20 cellular contexts compared by ENCODE assay signal in the genomic region with DNA sequence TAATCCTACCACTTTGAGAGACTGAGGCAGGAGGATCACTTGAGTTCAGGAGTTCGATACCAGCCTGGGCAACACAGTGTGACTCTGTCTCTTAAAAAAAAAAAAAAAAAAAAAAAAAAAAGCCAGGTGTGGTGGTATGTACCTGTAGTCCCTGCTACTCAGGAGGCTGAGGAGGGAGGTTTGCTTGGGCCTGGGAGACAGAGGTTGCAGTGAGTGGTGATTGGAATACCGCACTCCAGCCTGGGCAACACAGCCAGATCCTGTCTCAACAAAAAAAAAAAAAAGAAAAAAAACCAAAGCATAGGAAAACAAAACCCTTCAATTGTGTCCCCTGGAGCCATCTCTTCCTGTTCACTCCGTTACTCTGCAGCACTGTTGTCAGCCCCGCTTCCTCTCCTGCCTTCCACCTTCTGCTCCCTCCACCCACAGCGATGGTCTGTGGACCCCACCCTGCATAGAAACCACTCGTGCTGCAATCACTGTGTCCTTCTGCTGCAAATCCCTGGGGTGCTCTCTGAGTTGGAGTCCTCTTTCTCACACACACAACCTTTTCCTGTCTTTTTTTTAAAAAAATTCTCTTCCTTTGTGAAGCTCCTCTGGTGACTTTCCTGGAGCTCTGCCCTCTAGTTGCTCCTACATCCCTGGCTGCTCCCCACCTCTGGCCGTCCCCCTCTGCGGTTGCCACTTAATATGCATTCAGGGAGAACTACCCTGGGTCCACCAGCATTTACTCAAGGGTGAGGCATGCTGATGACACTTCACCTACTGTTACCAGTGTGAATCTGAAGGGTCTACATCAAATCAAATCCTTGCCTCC. TPM values are rescaled to one million over a fixed set of nuclear protein-coding genes. Genes with fewer than 3 reads are reported as not detected.
DNase-seq lines count a peak whose midpoint lies in the region; ATAC-seq and TF ChIP-seq lines count a peak whose summit lies in the region.
"Had no signal": no experiment of that assay in that cellular context is flagged by ENCODE, and none has a peak within 500 bp of the region (broad histone marks: within the 10 kb centered on the region; RNA-seq: fewer than 3 reads in every experiment).

No MANE protein-coding gene starts in this region.

- H3K9me3 ChIP-seq in HEK293 (ENCODE audit: control insufficient read depth, insufficient read depth, low read depth, low read length) = no peaks in the 10 kb centered on the region

- H3K9me3 Mint-ChIP-seq in activated CD4-positive, alpha-beta T cell treated with anti-CD3 and anti-CD28 coated beads, Interleukin-2, amount 10 ng/mL, durations not matched to agents 7 days and 5 days = peaks cover 6% of the 10 kb centered on the region
- H3K9me3 Mint-ChIP-seq in chondrocyte (ENCODE audit: low read depth) = no peaks in the 10 kb centered on the region

- peaks cover 2% of the 10 kb centered on the region for H3K27me3 Mint-ChIP-seq in activated CD4-positive, alpha-beta T cell treated with anti-CD3 and anti-CD28 coated beads, Interleukin-2, amount 10 ng/mL, durations not matched to agents 7 days and 5 days
- H3K27me3 Mint-ChIP-seq in chondrocyte (ENCODE audit: low read depth) = no peaks in the 10 kb centered on the region

- no peak overlapping the region for H3K4me3 Mint-ChIP-seq in activated CD4-positive, alpha-beta T cell treated with anti-CD3 and anti-CD28 coated beads, Interleukin-2, amount 10 ng/mL, durations not matched to agents 7 days and 5 days
- no peak overlapping the region for H3K4me3 Mint-ChIP-seq in chondrocyte (ENCODE audit: unreplicated experiment)

- peak overlapping the region; percentile 7 for H3K27ac Mint-ChIP-seq in activated CD4-positive, alpha-beta T cell treated with anti-CD3 and anti-CD28 coated beads, Interleukin-2, amount 10 ng/mL, durations not matched to agents 7 days and 5 days
- H3K27ac Mint-ChIP-seq in chondrocyte (ENCODE audit: unreplicated experiment) = no peak overlapping the region

- no peak for ATAC-seq in GM21529 (IDR thresholded peaks at IDR 0.05; ENCODE audit: unreplicated experiment)
- no peak for ATAC-seq in left ventricle myocardium superior

- CTCF ChIA-PET in activated CD4-positive, alpha-beta T cell treated with anti-CD3 and anti-CD28 coated beads, Interleukin-2, amount 10 ng/mL, durations not matched to agents 7 days and 5 days (lab: Charles Lee) = no interaction called here
- CTCF ChIA-PET in HEK293 (lab: Yijun Ruan, JAX) = interaction anchor here (0.6 to 0.9 kb wide), 3 partner anchors 10 to 486 kb away, joined by 3 to 5 read pairs (median 3); no protein-coding TSS in a partner anchor

- POLR2A ChIA-PET in activated CD4-positive, alpha-beta T cell treated with anti-CD3 and anti-CD28 coated beads, Interleukin-2, amount 10 ng/mL, durations not matched to agents 7 days and 5 days (lab: Charles Lee) = no interaction called here
- POLR2A ChIA-PET in HEK293 (lab: Yijun Ruan, JAX) = no interaction called here

- DNase-seq in activated CD4-positive, alpha-beta T cell treated with anti-CD3 and anti-CD28 coated beads, Interleukin-2, amount 10 ng/mL, durations not matched to agents 7 days and 5 days = no peak
- DNase-seq in activated CD4-positive, alpha-beta T cell treated with anti-CD3 and anti-CD28 coated beads for 1 hour = no peak
- DNase-seq in chondrocyte (ENCODE audit: low spot score) (peak; percentile 49), kidney tubule cell (ENCODE audit: low spot score) (peak; percentile 63), COR-L47 (lab: John Stamatoyannopoulos, UW) (no peak), left ventricle myocardium superior (no peak)
- DNase-seq: ACHN, C1 segment of cervical spinal cord, KBM-7, MM.1S, NCI-H1048, NCI-H1417 treated with DMSO at 0.1 percent for 48 hours, NCI-H187, NCI-H446, NCI-H526 treated with DMSO at 0.1 percent for 48 hours, OCI-M1, SHP77 had no signal

- H3K36me3 Mint-ChIP-seq in activated CD4-positive, alpha-beta T cell treated with anti-CD3 and anti-CD28 coated beads, Interleukin-2, amount 10 ng/mL, durations not matched to agents 7 days and 5 days (ENCODE audit: low read depth) = peaks cover 2% of the 10 kb centered on the region
- peaks cover 2% of the 10 kb centered on the region for H3K36me3 Mint-ChIP-seq in chondrocyte (ENCODE audit: low read depth)

- peaks cover 33% of the 10 kb centered on the region for H3K4me1 Mint-ChIP-seq in activated CD4-positive, alpha-beta T cell treated with anti-CD3 and anti-CD28 coated beads, Interleukin-2, amount 10 ng/mL, durations not matched to agents 7 days and 5 days
- H3K4me1 Mint-ChIP-seq in chondrocyte (ENCODE audit: low read depth) = peaks cover 24% of the 10 kb centered on the region

- intact Hi-C loops in left ventricle myocardium superior (cut with micrococcal nuclease) = no loop called here

- no peaks in the 10 kb centered on the region for H3K4me1 ChIP-seq in HEK293 (ENCODE audit: control insufficient read depth, insufficient read depth, low read length)

- H3K36me3 ChIP-seq in HEK293 (ENCODE audit: control insufficient read depth in 2 of 2, insufficient read depth in 1 of 2, low read length in 2 of 2) = no peaks in the 10 kb centered on the region; a peak in 1 of 3 replicates

- TF ChIP-seq CTCF in HEK293 (tag by site-specific recombination; IDR thresholded peaks at IDR 0.05) (no peak), chondrocyte (IDR thresholded peaks at IDR 0.05) (no peak)

- H3K4me3 ChIP-seq in HEK293 (ENCODE audit: low read depth, low read length) = no peak overlapping the region

- H3K27ac ChIP-seq in HEK293 (ENCODE audit: extremely low read depth, low read depth, low read length) = no peak overlapping the region
- H3K27ac ChIP-seq: 22Rv1 had no signal

TF ChIP-seq in HEK293, 187 proteins besides CTCF, POLR2A, EP300 and RAD21:
- TF ChIP-seq, protein P1, sequence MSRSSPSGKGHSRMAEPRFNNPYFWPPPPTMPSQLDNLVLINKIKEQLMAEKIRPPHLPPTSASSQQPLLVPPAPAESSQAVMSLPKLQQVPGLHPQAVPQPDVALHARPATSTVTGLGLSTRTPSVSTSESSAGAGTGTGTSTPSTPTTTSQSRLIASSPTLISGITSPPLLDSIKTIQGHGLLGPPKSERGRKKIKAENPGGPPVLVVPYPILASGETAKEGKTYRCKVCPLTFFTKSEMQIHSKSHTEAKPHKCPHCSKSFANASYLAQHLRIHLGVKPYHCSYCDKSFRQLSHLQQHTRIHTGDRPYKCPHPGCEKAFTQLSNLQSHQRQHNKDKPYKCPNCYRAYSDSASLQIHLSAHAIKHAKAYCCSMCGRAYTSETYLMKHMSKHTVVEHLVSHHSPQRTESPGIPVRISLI (tag by site-specific recombination; IDR thresholded peaks at IDR 0.05) = peak; percentile 70; the same call in 1 of the 2 replicates
- TF ChIP-seq MYNN (tag by site-specific recombination; IDR thresholded peaks at IDR 0.05; ENCODE audit: borderline replicate concordance) = no peak

RNA-seq across cellular contexts. Expression of gene CCT5, which starts 22.2 kb away (rescaled TPM):
- 100 to 1,000 TPM; 224 to 241 TPM for total RNA-seq in activated CD4-positive, alpha-beta T cell treated with anti-CD3 and anti-CD28 coated beads, Interleukin-2, amount 10 ng/mL, durations not matched to agents 7 days and 5 days
- total RNA-seq in chondrocyte = 161 to 170 TPM (median 165 TPM) in 3 replicates
- 95.8 TPM for total RNA-seq in left ventricle myocardium superior

RNA-seq across cellular contexts. Expression of gene ATPSCKMT, which starts 22.6 kb away (rescaled TPM):
- 10 to 100 TPM; 13.8 to 16.8 TPM for total RNA-seq in activated CD4-positive, alpha-beta T cell treated with anti-CD3 and anti-CD28 coated beads, Interleukin-2, amount 10 ng/mL, durations not matched to agents 7 days and 5 days
- total RNA-seq in chondrocyte (15.6 to 21.2 TPM (median 18.8 TPM) in 3 replicates), left ventricle myocardium superior (19.6 TPM)

RNA-seq across cellular contexts. Expression of gene CMBL, which starts 35.4 kb away (rescaled TPM):
- total RNA-seq in activated CD4-positive, alpha-beta T cell treated with anti-CD3 and anti-CD28 coated beads, Interleukin-2, amount 10 ng/mL, durations not matched to agents 7 days and 5 days = 1 to 10 TPM in 1 of 2 experiments, under 1 TPM in 1; 0.64 to 1.4 TPM
- 20.0 to 27.5 TPM (median 20.5 TPM) in 3 replicates for total RNA-seq in chondrocyte
- total RNA-seq in left ventricle myocardium superior = 48.6 TPM

Comparison
In these comparisons a context has a peak if more than half of its experiments do, and no peak if none do; other contexts are left out.
1. DNase-seq: peak in chondrocyte (single experiment) and kidney tubule cell (single experiment); none in activated CD4-positive, alpha-beta T cell treated with anti-CD3 and anti-CD28 coated beads, Interleukin-2, amount 10 ng/mL, durations not matched to agents 7 days and 5 days (single experiment), activated CD4-positive, alpha-beta T cell treated with anti-CD3 and anti-CD28 coated beads for 1 hour (single experiment), COR-L47 (single experiment) and left ventricle myocardium superior (single experiment).